ENCODE assay signal across 18 cellular contexts in genomic region chr13:25860265-25860664, GRCh38.
"Had no signal": no experiment of that assay in that cellular context is flagged by ENCODE, and none has a peak within 500 bp of the region (broad histone marks: within the 10 kb centered on the region; RNA-seq: fewer than 3 reads in every experiment).

No MANE protein-coding gene starts in this region.

- H3K4me1 ChIP-seq: colonic mucosa, gastroesophageal sphincter, heart left ventricle, left ventricle myocardium inferior, psoas muscle, upper lobe of right lung had no signal

- H3K4me1 Mint-ChIP-seq: naive B cell; stimulated activated memory B cell treated with anti-CD40 and anti-IgM and Interleukin-4, amounts not matched to agents 10 μg/mL and 1 μg/mL and 100 μg/mL, for 72 hours had no signal

- H3K27me3 ChIP-seq: colonic mucosa, neural progenitor cell, ovary, upper lobe of right lung had no signal

- ATAC-seq: esophagus mucosa; gastroesophageal sphincter; heart left ventricle; psoas muscle; right cardiac atrium; stimulated activated memory B cell treated with anti-CD40 and anti-IgM and Interleukin-4, amounts not matched to agents 10 μg/mL and 1 μg/mL and 100 μg/mL, for 72 hours; upper lobe of right lung had no signal

- H3K4me2 ChIP-seq: neural progenitor cell had no signal

- H3K36me3 Mint-ChIP-seq: activated CD4-positive, alpha-beta memory T cell treated with anti-CD3 and anti-CD28 coated beads for 36 hours; activated naive CD8-positive, alpha-beta T cell; naive B cell; neural progenitor cell; stimulated activated memory B cell treated with anti-CD40 and anti-IgM and Interleukin-4, amounts not matched to agents 10 μg/mL and 1 μg/mL and 100 μg/mL, for 72 hours had no signal

- H3K27me3 Mint-ChIP-seq: activated CD4-positive, alpha-beta memory T cell treated with anti-CD3 and anti-CD28 coated beads for 36 hours; activated naive CD8-positive, alpha-beta T cell had no signal

- H3K36me3 ChIP-seq: colonic mucosa, gastroesophageal sphincter, heart left ventricle, left ventricle myocardium inferior, neural progenitor cell, ovary, upper lobe of right lung had no signal

- H3K9me3 Mint-ChIP-seq: activated CD4-positive, alpha-beta memory T cell treated with anti-CD3 and anti-CD28 coated beads for 36 hours; activated T-helper 1 cell treated with anti-CD3 and anti-CD28 coated beads, Interleukin-12 subunit alpha, Interleukin-12 subunit beta, Interleukin-2, Interleukin-4 antibody, amounts not matched to agents 30 ng/mL and 10 ng/mL and 1 ng/mL, durations not matched to agents 14 hours and 24 hours and 36 hours; neural progenitor cell; stimulated activated memory B cell treated with anti-CD40 and anti-IgM and Interleukin-4, amounts not matched to agents 10 μg/mL and 1 μg/mL and 100 μg/mL, for 72 hours had no signal

- H3K9ac ChIP-seq: neural progenitor cell had no signal

- H3K27ac ChIP-seq: colonic mucosa, gastroesophageal sphincter, heart left ventricle, left ventricle myocardium inferior, neural progenitor cell, ovary, psoas muscle, upper lobe of right lung had no signal

- H3K9me3 ChIP-seq: colonic mucosa, gastroesophageal sphincter, heart left ventricle, left ventricle myocardium inferior, ovary, psoas muscle, upper lobe of right lung had no signal

- H2AFZ ChIP-seq: neural progenitor cell had no signal

- H3K4me3 Mint-ChIP-seq: activated CD4-positive, alpha-beta memory T cell treated with anti-CD3 and anti-CD28 coated beads for 36 hours; activated naive CD8-positive, alpha-beta T cell; activated T-helper 1 cell treated with anti-CD3 and anti-CD28 coated beads, Interleukin-12 subunit alpha, Interleukin-12 subunit beta, Interleukin-2, Interleukin-4 antibody, amounts not matched to agents 30 ng/mL and 10 ng/mL and 1 ng/mL, durations not matched to agents 14 hours and 24 hours and 36 hours; naive B cell; neural progenitor cell; stimulated activated memory B cell treated with anti-CD40 and anti-IgM and Interleukin-4, amounts not matched to agents 10 μg/mL and 1 μg/mL and 100 μg/mL, for 72 hours had no signal

- H3K4me3 ChIP-seq: colonic mucosa, gastroesophageal sphincter, heart left ventricle, left ventricle myocardium inferior, neural progenitor cell, ovary, psoas muscle, upper lobe of right lung had no signal

- DNase-seq: activated CD4-positive, alpha-beta memory T cell treated with anti-CD3 and anti-CD28 coated beads for 36 hours; activated T-cell treated with anti-CD3 and anti-CD28 coated beads for 4 hours; central memory CD4-positive, alpha-beta T cell; colonic mucosa; heart left ventricle; left ventricle myocardium inferior; naive B cell; ovary; psoas muscle; right cardiac atrium; stimulated activated CD4-positive, alpha-beta T cell treated with anti-CD3 and anti-CD28 coated beads, Interleukin-4, amount 100 ng/mL, for 24 hours; upper lobe of right lung had no signal

- H3K27ac Mint-ChIP-seq: activated CD4-positive, alpha-beta memory T cell treated with anti-CD3 and anti-CD28 coated beads for 36 hours; activated naive CD8-positive, alpha-beta T cell; activated T-helper 1 cell treated with anti-CD3 and anti-CD28 coated beads, Interleukin-12 subunit alpha, Interleukin-12 subunit beta, Interleukin-2, Interleukin-4 antibody, amounts not matched to agents 30 ng/mL and 10 ng/mL and 1 ng/mL, durations not matched to agents 14 hours and 24 hours and 36 hours; naive B cell; neural progenitor cell; stimulated activated memory B cell treated with anti-CD40 and anti-IgM and Interleukin-4, amounts not matched to agents 10 μg/mL and 1 μg/mL and 100 μg/mL, for 72 hours had no signal
